Comparison of ENCODE assay signal across 1 cellular context in the genomic region with DNA sequence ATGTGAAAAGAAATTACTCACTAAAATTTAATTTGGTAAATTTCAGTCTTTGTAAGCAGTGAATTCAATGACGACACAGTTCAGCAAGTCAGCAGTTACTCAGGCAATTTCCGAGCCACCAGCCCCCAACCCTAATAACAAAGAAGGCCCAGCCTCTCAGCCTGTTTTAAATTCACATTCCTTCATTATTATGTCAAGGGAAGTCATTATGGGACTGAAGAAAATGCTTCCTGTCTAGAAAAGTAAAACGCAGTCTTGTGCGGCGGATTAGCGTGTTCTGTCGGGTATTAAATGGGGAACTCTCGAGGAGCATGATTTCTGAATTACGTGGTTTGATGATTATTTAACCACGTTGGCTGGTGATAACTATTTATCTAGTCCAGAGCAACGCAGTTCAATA.
A peak's percentile ranks its signal among the peaks of the same experiment; 100 is the strongest.
TF ChIP-seq lines count a peak whose summit lies in the region.

No MANE protein-coding gene starts in this region.

TF ChIP-seq in endothelial cell of umbilical vein, 7 proteins besides CTCF, POLR2A, EP300 and RAD21 (continued from another document):
- TF ChIP-seq FOS (IDR thresholded peaks at IDR 0.05; ENCODE audit: borderline replicate concordance, insufficient read depth, low read length) (peak; percentile 76), GATA2 (IDR thresholded peaks at IDR 0.05; ENCODE audit: insufficient read depth, insufficient read length, low read depth, low read length) (peak; percentile 63), MYC (IDR thresholded peaks at IDR 0.05; ENCODE audit: low read depth, low read length) (no peak)
